ENCODE assay signal across 22 cellular contexts in the genomic region with DNA sequence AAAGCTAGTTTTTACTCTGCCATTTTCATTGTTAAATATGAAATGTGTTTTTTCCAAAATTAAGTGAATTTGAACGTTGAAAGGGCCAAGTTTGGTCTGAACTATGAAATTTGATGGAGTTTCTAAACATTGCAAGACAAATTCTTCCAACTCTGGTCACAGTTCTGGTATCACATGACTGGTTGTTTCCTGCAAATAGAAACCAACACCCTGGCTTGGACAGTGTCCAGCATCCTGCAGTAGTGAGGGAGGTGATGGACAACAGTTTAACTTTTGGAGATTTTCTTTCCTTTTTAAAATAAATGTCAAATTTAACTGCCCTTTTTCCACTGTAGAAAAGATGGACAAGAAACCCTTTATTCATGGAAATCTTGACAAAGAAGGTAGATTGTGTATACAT. TPM values are rescaled to one million over a fixed set of nuclear protein-coding genes. Genes with fewer than 3 reads are reported as not detected.
DNase-seq lines count a peak whose midpoint lies in the region; ATAC-seq, FAIRE-seq and TF ChIP-seq lines count a peak whose summit lies in the region.
"Had no signal": no experiment of that assay in that cellular context is flagged by ENCODE, and none has a peak within 500 bp of the region (broad histone marks: within the 10 kb centered on the region; RNA-seq: fewer than 3 reads in every experiment).

No MANE protein-coding gene starts in this region.

- no peak overlapping the region for H3K23ac ChIP-seq in IMR-90 (ENCODE audit: low read depth, low read length)

- H2BK15ac ChIP-seq in IMR-90 (ENCODE audit: low read depth, low read length): no peak overlapping the region

- H3K36me3 Mint-ChIP-seq in chondrocyte (ENCODE audit: low read depth): peaks cover 73% of the 10 kb centered on the region

- no peak overlapping the region for H4K5ac ChIP-seq in IMR-90 (ENCODE audit: low read depth, low read length)

- no peak overlapping the region for H2AK5ac ChIP-seq in IMR-90 (ENCODE audit: low read depth, low read length)

- dilution Hi-C loops in IMR-90 (cut with HindIII; ENCODE audit: low sequenced_read_pairs, unreplicated experiment): no loop called here

- no peak overlapping the region for H3K4ac ChIP-seq in IMR-90 (ENCODE audit: low read depth, low read length)

- in situ Hi-C loops in IMR-90 (cut with MboI; ENCODE audit: low sequenced_read_pairs): no loop called here

- H3K4me3 ChIP-seq in IMR-90 (ENCODE audit: insufficient read depth, low read depth, low read length): no peak overlapping the region
- no peak overlapping the region for H3K4me3 ChIP-seq in smooth muscle cell
- H3K4me3 ChIP-seq: breast epithelium, suprapubic skin had no signal

- no peak overlapping the region for H3K14ac ChIP-seq in IMR-90 (replicated peaks; ENCODE audit: low read depth, low read length)

- peaks cover 76% of the 10 kb centered on the region for H3K79me2 ChIP-seq in smooth muscle cell (ENCODE audit: low read depth)

- no peak for ATAC-seq in IMR-90 (ENCODE audit: low read depth)
- peak; percentile 40 for ATAC-seq in left ventricle myocardium superior
- no peak for ATAC-seq in GM21786 (IDR thresholded peaks at IDR 0.05; ENCODE audit: unreplicated experiment)
- ATAC-seq: activated CD4-positive, alpha-beta T cell treated with anti-CD3 and anti-CD28 coated beads for 36 hours had no signal

- no peak overlapping the region for H2BK120ac ChIP-seq in IMR-90 (ENCODE audit: low read depth, low read length)

- 0 out of 2 replicates have a peak overlapping the region, but pooled peaks have one; percentile 47 for H3K4me2 ChIP-seq in IMR-90 (ENCODE audit: low read depth, low read length)
- no peak overlapping the region for H3K4me2 ChIP-seq in smooth muscle cell

- CTCF ChIA-PET in IMR-90 (lab: Yijun Ruan, JAX) (no interaction called here), RWPE1 (lab: Yijun Ruan, JAX) (no interaction called here)

- H3K36me3 ChIP-seq in IMR-90 (ENCODE audit: control insufficient read depth, insufficient read depth, low read length): peaks cover 43% of the 10 kb centered on the region
- peaks cover 46% of the 10 kb centered on the region for H3K36me3 ChIP-seq in smooth muscle cell (ENCODE audit: low read depth)
- H3K36me3 ChIP-seq: breast epithelium had no signal

- no peaks in the 10 kb centered on the region for H3K27me3 Mint-ChIP-seq in chondrocyte (ENCODE audit: low read depth)
- H3K27me3 Mint-ChIP-seq: progenitor cell of endocrine pancreas had no signal

- no peak overlapping the region for H3K9ac ChIP-seq in IMR-90 (ENCODE audit: low read depth, low read length)
- no peak overlapping the region for H3K9ac ChIP-seq in smooth muscle cell (ENCODE audit: low read depth)

- no peaks in the 10 kb centered on the region for H3K9me3 ChIP-seq in IMR-90 (ENCODE audit: control insufficient read depth, insufficient read depth, low read length)
- H3K9me3 ChIP-seq in smooth muscle cell (replicated peaks; ENCODE audit: low read depth): no peaks in the 10 kb centered on the region
- H3K9me3 ChIP-seq: breast epithelium, suprapubic skin had no signal

- H3K79me1 ChIP-seq in IMR-90 (ENCODE audit: low read depth in 1 of 2, low read length in 2 of 2): peaks cover 47 to 80% of the 10 kb centered on the region in 2 experiments

- WGBS in IMR-90 (ENCODE audit: extremely low coverage in 2 of 2, insufficient read length in 1 of 2), 2 experiments: no CpG with 5 or more reads among the region's 1 CpG
- 90% methylated on average over 1 of the region's 1 CpG for WGBS in smooth muscle cell (ENCODE audit: low lambda C conversion rate)

- FAIRE-seq in GM19239 (lab: Jason Lieb, UNC): no peak

- H3K56ac ChIP-seq in IMR-90 (ENCODE audit: extremely low read depth, insufficient read depth, low read length): no peak overlapping the region

- peaks cover 18% of the 10 kb centered on the region for H3K9me1 ChIP-seq in IMR-90 (ENCODE audit: insufficient read depth, low read length)

- intact Hi-C loops in IMR-90 (cut with micrococcal nuclease) (no loop called here), left ventricle myocardium superior (cut with micrococcal nuclease) (no loop called here)

- no peaks in the 10 kb centered on the region for H3K27me3 ChIP-seq in IMR-90 (ENCODE audit: control insufficient read depth, insufficient read depth, low read length)
- no peaks in the 10 kb centered on the region for H3K27me3 ChIP-seq in smooth muscle cell (ENCODE audit: low read depth)
- H3K27me3 ChIP-seq: breast epithelium, suprapubic skin had no signal

- TF ChIP-seq CTCF in IMR-90 (conservative IDR thresholded peaks at IDR 0.05; ENCODE audit: low read depth, low read length): no peak
- no peak for TF ChIP-seq CTCF in chondrocyte (IDR thresholded peaks at IDR 0.05)
- no peak for TF ChIP-seq CTCF in smooth muscle cell (IDR thresholded peaks at IDR 0.05; ENCODE audit: borderline replicate concordance, insufficient read depth, poor library complexity, severe bottlenecking)
- TF ChIP-seq CTCF in RWPE1 (conservative IDR thresholded peaks at IDR 0.05; ENCODE audit: low read depth): no peak

- no peak overlapping the region for H2BK20ac ChIP-seq in IMR-90 (ENCODE audit: low read depth, low read length)

- no peak overlapping the region for H2BK5ac ChIP-seq in IMR-90 (ENCODE audit: low read depth, low read length, poor library complexity, severe bottlenecking)

- no peak overlapping the region for H3K18ac ChIP-seq in IMR-90 (ENCODE audit: low read depth, low read length)

- DNase-seq in IMR-90 (no peak), chondrocyte (ENCODE audit: low spot score) (no peak), left ventricle myocardium superior (peak; percentile 35), smooth muscle cell (lab: John Stamatoyannopoulos, UW; ENCODE audit: unreplicated experiment) (no peak), RWPE1 (ENCODE audit: low spot score) (no peak), GM19239 (ENCODE audit: insufficient read length, low spot score) (no peak)
- no peak for DNase-seq in effector CD4-positive, alpha-beta T cell
- DNase-seq: activated CD4-positive, alpha-beta T cell treated with anti-CD3 and anti-CD28 coated beads for 36 hours; activated naive CD4-positive, alpha-beta T cell treated with anti-CD3 and anti-CD28 coated beads for 36 hours; DMS79 treated with DMSO at 0.1 percent for 48 hours; endodermal cell; head of caudate nucleus; KG1; NCI-H1436 treated with DMSO at 0.1 percent for 48 hours; NCI-H226; SIG-M5 had no signal

- H3K9me3 Mint-ChIP-seq in chondrocyte (ENCODE audit: low read depth): no peaks in the 10 kb centered on the region
- H3K9me3 Mint-ChIP-seq: activated naive CD4-positive, alpha-beta T cell treated with anti-CD3 and anti-CD28 coated beads for 36 hours; endodermal cell had no signal

- H3F3A ChIP-seq in smooth muscle cell (ENCODE audit: low read depth): peaks cover 55% of the 10 kb centered on the region

- POLR2A ChIA-PET in IMR-90 (lab: Charles Lee; ENCODE audit: unreplicated experiment): no interaction called here
- POLR2A ChIA-PET in RWPE1 (lab: Yijun Ruan, JAX; ENCODE audit: low non-redundant PET): no interaction called here

- no peak for TF ChIP-seq RAD21 in IMR-90 (IDR thresholded peaks at IDR 0.05; ENCODE audit: low read length)

- H4K91ac ChIP-seq in IMR-90 (ENCODE audit: insufficient read depth, low read depth, low read length): no peak overlapping the region

- peaks cover 35% of the 10 kb centered on the region; the same call in 1 of the 2 replicates for H4K20me1 ChIP-seq in IMR-90 (ENCODE audit: insufficient read depth, low read length)
- H4K20me1 ChIP-seq in smooth muscle cell (ENCODE audit: low read depth): peaks cover 68% of the 10 kb centered on the region

- no peak overlapping the region for H3K4me3 Mint-ChIP-seq in chondrocyte (ENCODE audit: unreplicated experiment)
- H3K4me3 Mint-ChIP-seq: activated CD4-positive, alpha-beta T cell treated with anti-CD3 and anti-CD28 coated beads for 36 hours; activated naive CD4-positive, alpha-beta T cell treated with anti-CD3 and anti-CD28 coated beads for 36 hours; endodermal cell; T-helper 2 cell treated with Interferon-gamma antibody and Interleukin-4, amounts not matched to agents 5 μg/mL and 100 μg/mL, for 36 hours had no signal

- H3K4me1 ChIP-seq in IMR-90 (ENCODE audit: control insufficient read depth, insufficient read depth, low read length): peaks cover 10% of the 10 kb centered on the region
- no peaks in the 10 kb centered on the region for H3K4me1 ChIP-seq in smooth muscle cell (ENCODE audit: low read depth)
- H3K4me1 ChIP-seq: breast epithelium had no signal

- TF ChIP-seq POLR2A in IMR-90 (IDR thresholded peaks at IDR 0.05; ENCODE audit: low read depth, low read length): no peak

- no peak overlapping the region for H2AK9ac ChIP-seq in IMR-90 (replicated peaks; ENCODE audit: low read depth, low read length, poor library complexity)

- H2AFZ ChIP-seq in IMR-90 (replicated peaks; ENCODE audit: low read length, poor library complexity): no peak overlapping the region
- H2AFZ ChIP-seq in smooth muscle cell (ENCODE audit: low read depth): no peak overlapping the region

- H3K27ac ChIP-seq in IMR-90 (ENCODE audit: insufficient read depth, low read length) (peak overlapping the region; percentile 24; the same call in 1 of the 2 replicates), smooth muscle cell (ENCODE audit: low read depth) (peak overlapping the region; percentile 97), RWPE1 (no peak overlapping the region)
- H3K27ac ChIP-seq: C4-2B, suprapubic skin had no signal

- H3K27ac Mint-ChIP-seq in chondrocyte (ENCODE audit: unreplicated experiment): peak overlapping the region; percentile 100
- H3K27ac Mint-ChIP-seq: activated CD4-positive, alpha-beta T cell treated with anti-CD3 and anti-CD28 coated beads for 36 hours; activated naive CD4-positive, alpha-beta T cell treated with anti-CD3 and anti-CD28 coated beads for 36 hours; endodermal cell; progenitor cell of endocrine pancreas; T-helper 2 cell treated with Interferon-gamma antibody and Interleukin-4, amounts not matched to agents 5 μg/mL and 100 μg/mL, for 36 hours had no signal

- no peak overlapping the region for H4K8ac ChIP-seq in IMR-90 (ENCODE audit: low read depth in 2 of 2, low read length in 2 of 2)

- no TSS peak for BruUV-seq in IMR-90 (replicated peaks; lab: Mats Ljungman, UMichigan)

- peaks cover 91% of the 10 kb centered on the region for H3K4me1 Mint-ChIP-seq in chondrocyte (ENCODE audit: low read depth)
- H3K4me1 Mint-ChIP-seq: endodermal cell had no signal

TF ChIP-seq in IMR-90, 13 proteins besides CTCF, POLR2A, EP300 and RAD21 (continues in another document):
- no peak for TF ChIP-seq NFE2L2 (IDR thresholded peaks at IDR 0.05; ENCODE audit: low read depth, low read length)
- TF ChIP-seq CEBPB (IDR thresholded peaks at IDR 0.05; ENCODE audit: low read depth, low read length): no peak
- TF ChIP-seq RCOR1 (IDR thresholded peaks at IDR 0.05; ENCODE audit: insufficient replicate concordance, low read length): no peak

RNA-seq across cellular contexts. Expression of gene AGBL3, which starts 54.8 kb away (rescaled TPM):
- 0.18 and 0.28 TPM in 2 replicates for total RNA-seq in IMR-90 (2012; rRNA removed)
- 0.16 and 0.65 TPM in 2 replicates for polyA plus RNA-seq in IMR-90 (2012; rRNA removed)
- polyA plus RNA-seq in IMR-90 (2012; cell fraction: cytosol; rRNA removed): 0.13 and 0.24 TPM in 2 replicates
- polyA plus RNA-seq in IMR-90 (2012; cell fraction: nucleus; rRNA removed; ENCODE audit: low replicate concordance): 0.08 and 0.55 TPM in 2 replicates
- total RNA-seq in chondrocyte: 0.30 to 0.94 TPM (median 0.69 TPM) in 3 replicates
- 1.1 TPM for total RNA-seq in left ventricle myocardium superior
- 2.5 and 5.1 TPM in 2 replicates for total RNA-seq in smooth muscle cell
- polyA plus RNA-seq in smooth muscle cell: 0.23 and 0.48 TPM in 2 replicates
